21 cellular contexts compared by ENCODE assay signal in genomic region chr2:46284812-46285211, GRCh38. TPM values are rescaled to one million over a fixed set of nuclear protein-coding genes. Genes with fewer than 3 reads are reported as not detected.
A peak's percentile ranks its signal among the peaks of the same experiment; 100 is the strongest.
DNase-seq lines count a peak whose midpoint lies in the region; FAIRE-seq and TF ChIP-seq lines count a peak whose summit lies in the region.
"Had no signal": no experiment of that assay in that cellular context is flagged by ENCODE, and none has a peak within 500 bp of the region (broad histone marks: within the 10 kb centered on the region; RNA-seq: fewer than 3 reads in every experiment).

No MANE protein-coding gene starts in this region.

- intact Hi-C loops in spleen (cut with DNase I; ENCODE audit: low total_unique reads): no loop called here

- H3K9me3 Mint-ChIP-seq in astrocyte (ENCODE audit: unreplicated experiment): peaks cover 2% of the 10 kb centered on the region
- H3K9me3 Mint-ChIP-seq: CD4-positive, alpha-beta memory T cell had no signal

- H3K27me3 ChIP-seq in astrocyte (ENCODE audit: insufficient read depth, low read length) (peaks cover 19% of the 10 kb centered on the region), neuronal stem cell (ENCODE audit: control insufficient read depth in 3 of 3, insufficient read depth in 3 of 3, low read depth in 1 of 3, low read length in 3 of 3) (peaks cover 0 to 44% (median 0%) of the 10 kb centered on the region in 3 experiments), spleen (replicated peaks in 1 of 7) (no peaks in the 10 kb centered on the region)
- H3K27me3 ChIP-seq: BLaER1 treated with 17β-estradiol and CSF1 and Interleukin-3, amounts not matched to agents 10 nM and 100 nM had no signal

- no peak for TF ChIP-seq POLR2A in spleen (IDR thresholded peaks at IDR 0.05)

- no peaks in the 10 kb centered on the region for H3K36me3 Mint-ChIP-seq in astrocyte (ENCODE audit: low read depth, unreplicated experiment)
- H3K36me3 Mint-ChIP-seq: CD4-positive, alpha-beta memory T cell had no signal

- H3K27me3 Mint-ChIP-seq in astrocyte (ENCODE audit: low read depth, unreplicated experiment): peaks cover 48% of the 10 kb centered on the region

- H3K4me3 ChIP-seq in astrocyte (ENCODE audit: insufficient read depth, low read depth, low read length) (no peak overlapping the region), neuronal stem cell (ENCODE audit: low read length in 2 of 2) (no peak overlapping the region), spleen (no peak overlapping the region)
- H3K4me3 ChIP-seq: BLaER1 treated with 17β-estradiol and CSF1 and Interleukin-3, amounts not matched to agents 10 nM and 100 nM had no signal

- no peaks in the 10 kb centered on the region for H3K4me1 Mint-ChIP-seq in astrocyte (ENCODE audit: low read depth, unreplicated experiment)
- H3K4me1 Mint-ChIP-seq: CD4-positive, alpha-beta memory T cell had no signal

- no peaks in the 10 kb centered on the region for H3K79me2 ChIP-seq in astrocyte (ENCODE audit: insufficient read depth, low read length)

- peak in 2 of 3 experiments; percentile 51 to 68 for DNase-seq in NCI-H1417 (lab: John Stamatoyannopoulos, UW)
- no peak for DNase-seq in NCI-H1417 treated with DMSO at 0.1 percent for 48 hours (lab: John Stamatoyannopoulos, UW)
- peak; percentile 76 for DNase-seq in ELF-1 (ENCODE audit: low read depth, low spot score)
- no peak for DNase-seq in astrocyte (ENCODE audit: low read depth)
- peak; percentile 18 for DNase-seq in neuronal stem cell (ENCODE audit: low spot score)
- DNase-seq in NK-92 treated with Interleukin-12 subunit alpha and Interleukin-12 subunit beta, amount 100 ng/mL, for 24 hours (lab: John Stamatoyannopoulos, UW): no peak
- DNase-seq in spleen: no peak
- DNase-seq: 8988T; Calu3; CD4-positive, alpha-beta memory T cell; DMS53; GF-D8; IMR-90; NCI-H1105 treated with DMSO at 0.1 percent for 48 hours; NCI-H1694 treated with DMSO at 0.1 percent for 48 hours; NCI-H510A; SIG-M5 had no signal

- H4K8ac ChIP-seq in neuronal stem cell (ENCODE audit: low read depth, low read length): no peak overlapping the region

- no peak overlapping the region for H2AK5ac ChIP-seq in neuronal stem cell (ENCODE audit: low read depth, low read length)

- H2BK120ac ChIP-seq in neuronal stem cell (ENCODE audit: low read depth, low read length): no peak overlapping the region

- no peak overlapping the region for H2BK12ac ChIP-seq in neuronal stem cell (ENCODE audit: low read length)

- H3K4me2 ChIP-seq in astrocyte (ENCODE audit: low read length) (no peak overlapping the region), neuronal stem cell (ENCODE audit: insufficient read depth, low read length, poor library complexity, severe bottlenecking) (no peak overlapping the region)
- H3K4me2 ChIP-seq: KMS-11 had no signal

- TF ChIP-seq CTCF in astrocyte (IDR thresholded peaks at IDR 0.05; ENCODE audit: insufficient read depth, low read depth, low read length) (no peak), spleen (IDR thresholded peaks at IDR 0.05 in 8 of 11, conservative IDR thresholded peaks at IDR 0.05 in 3 of 11) (no peak)

- H3K4me3 Mint-ChIP-seq in astrocyte (ENCODE audit: unreplicated experiment): no peak overlapping the region
- H3K4me3 Mint-ChIP-seq: CD4-positive, alpha-beta memory T cell had no signal

- H3K9ac ChIP-seq in astrocyte (ENCODE audit: low read length): no peak overlapping the region
- H3K9ac ChIP-seq in neuronal stem cell (ENCODE audit: low read depth, low read length, poor library complexity): no peak overlapping the region
- H3K9ac ChIP-seq: BLaER1 treated with 17β-estradiol and CSF1 and Interleukin-3, amounts not matched to agents 10 nM and 100 nM; KMS-11 had no signal

- no peak overlapping the region for H3K27ac ChIP-seq in astrocyte (ENCODE audit: low read depth, low read length)
- no peak overlapping the region for H3K27ac ChIP-seq in neuronal stem cell (replicated peaks; ENCODE audit: low read length)
- H3K27ac ChIP-seq in spleen: peak overlapping the region in 1 of 8 donors; percentile 2
- H3K27ac ChIP-seq: BLaER1 treated with 17β-estradiol and CSF1 and Interleukin-3, amounts not matched to agents 10 nM and 100 nM; KMS-11; RWPE1 had no signal

- H3K27ac Mint-ChIP-seq in astrocyte (ENCODE audit: unreplicated experiment): peak overlapping the region; percentile 64

- H3K23ac ChIP-seq in neuronal stem cell (ENCODE audit: low read depth, low read length, poor library complexity): no peak overlapping the region

- no CpG with 5 or more reads among the region's 5 CpGs for WGBS in neuronal stem cell (ENCODE audit: extremely low coverage in 2 of 2, insufficient read length in 2 of 2, insufficient replicate concordance in 1 of 2), 2 donors
- WGBS in spleen, 5 donors: 76 to 82% (median 79%) methylated on average over 5 of the region's 5 CpGs

- H3K4ac ChIP-seq in neuronal stem cell (ENCODE audit: low read length): no peak overlapping the region

- H3K18ac ChIP-seq in neuronal stem cell (ENCODE audit: low read length): no peak overlapping the region

- no peak overlapping the region for H3K14ac ChIP-seq in neuronal stem cell (ENCODE audit: low read length)

- H3K9me3 ChIP-seq in astrocyte (ENCODE audit: insufficient read depth, low read depth, low read length) (no peaks in the 10 kb centered on the region), neuronal stem cell (replicated peaks in 1 of 2; ENCODE audit: control insufficient read depth in 2 of 2, insufficient read depth in 1 of 2, low read depth in 1 of 2, low read length in 2 of 2) (no peaks in the 10 kb centered on the region), spleen (no peaks in the 10 kb centered on the region)
- H3K9me3 ChIP-seq: BLaER1 treated with 17β-estradiol and CSF1 and Interleukin-3, amounts not matched to agents 10 nM and 100 nM had no signal

- H4K20me1 ChIP-seq in astrocyte (ENCODE audit: insufficient read depth, low read length): no peaks in the 10 kb centered on the region
- H4K20me1 ChIP-seq: BLaER1 treated with 17β-estradiol and CSF1 and Interleukin-3, amounts not matched to agents 10 nM and 100 nM had no signal

- no peaks in the 10 kb centered on the region for H3K79me1 ChIP-seq in neuronal stem cell (ENCODE audit: low read depth, low read length)

- FAIRE-seq in astrocyte (lab: Jason Lieb, UNC): no peak
- FAIRE-seq: GM19239 had no signal

- no peak overlapping the region for H2BK15ac ChIP-seq in neuronal stem cell (ENCODE audit: low read length)

- H2BK5ac ChIP-seq in neuronal stem cell (ENCODE audit: low read length): no peak overlapping the region

- no peaks in the 10 kb centered on the region for H3K4me1 ChIP-seq in astrocyte (ENCODE audit: insufficient read depth, low read length)
- peaks cover 0 to 5% of the 10 kb centered on the region in 2 donors for H3K4me1 ChIP-seq in neuronal stem cell (ENCODE audit: control insufficient read depth in 2 of 2, insufficient read depth in 1 of 2, low read depth in 1 of 2, low read length in 2 of 2)
- H3K4me1 ChIP-seq in spleen: no peaks in the 10 kb centered on the region

- H4K91ac ChIP-seq in neuronal stem cell (ENCODE audit: low read depth, low read length, poor library complexity): no peak overlapping the region

- H3K36me3 ChIP-seq in astrocyte (ENCODE audit: insufficient read depth, low read length) (no peaks in the 10 kb centered on the region), neuronal stem cell (replicated peaks in 1 of 2; ENCODE audit: control insufficient read depth in 2 of 2, insufficient read depth in 2 of 2, low read length in 2 of 2) (no peaks in the 10 kb centered on the region), spleen (no peaks in the 10 kb centered on the region)
- H3K36me3 ChIP-seq: BLaER1 treated with 17β-estradiol and CSF1 and Interleukin-3, amounts not matched to agents 10 nM and 100 nM had no signal

- H2AFZ ChIP-seq in astrocyte (ENCODE audit: low read depth, low read length): no peak overlapping the region
- no peak overlapping the region for H2AFZ ChIP-seq in neuronal stem cell (ENCODE audit: low read length)

RNA-seq across cellular contexts. Expression of gene EPAS1, which starts 12.4 kb away (rescaled TPM):
- total RNA-seq in astrocyte: 42.8 and 42.9 TPM in 2 replicates
- 0.24 TPM for polyA plus RNA-seq in neuronal stem cell (2013, experiment 1 of 2)
- polyA plus RNA-seq in neuronal stem cell (2013, experiment 2 of 2): 0.19 TPM
- total RNA-seq in spleen: 100 to 1,000 TPM; 145 to 330 (median 233) TPM
- polyA plus RNA-seq in spleen: 10 to 100 TPM; 30.5 to 58.1 (median 38.5) TPM

Comparison
In these comparisons a context has a peak if more than half of its experiments do, and no peak if none do; other contexts are left out.
1. DNase-seq: peak in NCI-H1417 (2 of 3), ELF-1 (single experiment) and neuronal stem cell (single experiment); none in NCI-H1417 treated with DMSO at 0.1 percent for 48 hours (single experiment), astrocyte (single experiment), NK-92 treated with Interleukin-12 subunit alpha and Interleukin-12 subunit beta, amount 100 ng/mL, for 24 hours (single experiment) and spleen (single experiment).